Comparison of ENCODE assay signal across 18 cellular contexts in the genomic region with DNA sequence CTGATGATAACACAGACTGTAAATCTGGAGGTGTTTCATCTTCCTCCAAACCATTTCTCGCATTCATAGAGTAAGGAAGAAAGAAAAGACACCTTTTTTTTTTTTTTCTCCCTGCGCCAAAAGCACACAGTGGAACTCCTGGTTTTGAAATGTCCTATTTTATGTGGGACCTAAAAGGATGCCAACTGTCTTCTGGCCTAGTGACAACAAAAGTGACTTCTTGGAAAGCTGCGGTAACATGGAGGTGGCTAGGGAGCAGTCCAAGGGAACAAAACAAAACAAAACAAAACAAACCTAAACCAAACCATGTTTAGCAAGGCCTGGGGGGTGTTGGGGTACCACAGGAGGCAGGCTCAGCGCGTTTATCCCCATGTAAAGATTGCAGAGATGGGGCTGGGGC.
DNase-seq lines count a peak whose midpoint lies in the region; ATAC-seq and TF ChIP-seq lines count a peak whose summit lies in the region.
"Had no signal": no experiment of that assay in that cellular context is flagged by ENCODE, and none has a peak within 500 bp of the region (broad histone marks: within the 10 kb centered on the region; RNA-seq: fewer than 3 reads in every experiment).

No MANE protein-coding gene starts in this region.

- H3K9ac ChIP-seq in endodermal cell (ENCODE audit: extremely low read depth, low read length, poor library complexity, severe bottlenecking), result no peak overlapping the region

- DNase-seq in LNCaP clone FGC (ENCODE audit: low read depth) (peak; percentile 11), endodermal cell (no peak), mesothelial cell of epicardium (ENCODE audit: low spot score in 2 of 2, unreplicated experiment in 2 of 2) (no peak), suprapubic skin (ENCODE audit: low spot score in 2 of 2) (no peak), AML-193 (lab: John Stamatoyannopoulos, UW) (no peak), Calu3 (no peak)
- DNase-seq: activated CD4-positive, alpha-beta T cell treated with anti-CD3 and anti-CD28 coated beads for 4 hours; activated naive CD8-positive, alpha-beta T cell treated with anti-CD3 and anti-CD28 coated beads for 36 hours; islet precursor cell; naive thymus-derived CD4-positive, alpha-beta T cell; NCI-H524 treated with DMSO at 0.1 percent for 48 hours; SHP77; small intestine; stimulated activated naive CD4-positive, alpha-beta T cell treated with Interleukin-2 at 50 U/mL for 16 hours; T-cell had no signal

- TF ChIP-seq POLR2A in suprapubic skin (IDR thresholded peaks at IDR 0.05), result no peak

- CTCF ChIA-PET in Calu3 (lab: Charles Lee), result no interaction called here

- H3K36me3 Mint-ChIP-seq in endodermal cell (ENCODE audit: low read depth), result no peaks in the 10 kb centered on the region
- no peaks in the 10 kb centered on the region for H3K36me3 Mint-ChIP-seq in mesothelial cell of epicardium
- no peaks in the 10 kb centered on the region for H3K36me3 Mint-ChIP-seq in Calu3 (ENCODE audit: insufficient read depth, unreplicated experiment)

- H3K4me1 ChIP-seq in endodermal cell (ENCODE audit: control insufficient read depth, insufficient read depth, low read length) (peaks cover 14% of the 10 kb centered on the region), suprapubic skin (peaks cover 15% of the 10 kb centered on the region)

- TF ChIP-seq EP300 in suprapubic skin (IDR thresholded peaks at IDR 0.05), result no peak

- H3K27me3 ChIP-seq in endodermal cell (ENCODE audit: control insufficient read depth, insufficient read depth, low read length, poor library complexity, severe bottlenecking), result no peaks in the 10 kb centered on the region
- no peaks in the 10 kb centered on the region for H3K27me3 ChIP-seq in suprapubic skin
- H3K27me3 ChIP-seq: BE2C had no signal

- H3K27ac Mint-ChIP-seq in endodermal cell (peak overlapping the region; percentile 74), mesothelial cell of epicardium (peak overlapping the region; percentile 52), Calu3 (ENCODE audit: unreplicated experiment) (no peak overlapping the region)
- H3K27ac Mint-ChIP-seq: activated naive CD8-positive, alpha-beta T cell treated with anti-CD3 and anti-CD28 coated beads for 36 hours; activated T-helper 1 cell treated with anti-CD3 and anti-CD28 coated beads, Interleukin-12 subunit alpha, Interleukin-12 subunit beta, Interleukin-2, Interleukin-4 antibody, amounts not matched to agents 30 ng/mL and 10 ng/mL and 1 ng/mL, durations not matched to agents 14 hours and 24 hours and 36 hours; T-cell had no signal

- H3K9me3 Mint-ChIP-seq in endodermal cell (no peaks in the 10 kb centered on the region), mesothelial cell of epicardium (no peaks in the 10 kb centered on the region), Calu3 (ENCODE audit: low read depth, unreplicated experiment) (no peaks in the 10 kb centered on the region)
- H3K9me3 Mint-ChIP-seq: activated naive CD8-positive, alpha-beta T cell treated with anti-CD3 and anti-CD28 coated beads for 36 hours; activated T-helper 1 cell treated with anti-CD3 and anti-CD28 coated beads, Interleukin-12 subunit alpha, Interleukin-12 subunit beta, Interleukin-2, Interleukin-4 antibody, amounts not matched to agents 30 ng/mL and 10 ng/mL and 1 ng/mL, durations not matched to agents 14 hours and 24 hours and 36 hours; naive thymus-derived CD4-positive, alpha-beta T cell; T-cell had no signal

- H3K36me3 ChIP-seq in endodermal cell (ENCODE audit: control insufficient read depth, insufficient read depth, low read length) (no peaks in the 10 kb centered on the region), suprapubic skin (no peaks in the 10 kb centered on the region)
- H3K36me3 ChIP-seq: BE2C had no signal

- peaks cover 35% of the 10 kb centered on the region for H3K4me1 Mint-ChIP-seq in endodermal cell
- H3K4me1 Mint-ChIP-seq in mesothelial cell of epicardium, result peaks cover 13% of the 10 kb centered on the region
- H3K4me1 Mint-ChIP-seq in Calu3 (ENCODE audit: low read depth, unreplicated experiment), result peaks cover 9% of the 10 kb centered on the region
- H3K4me1 Mint-ChIP-seq: activated naive CD8-positive, alpha-beta T cell treated with anti-CD3 and anti-CD28 coated beads for 36 hours had no signal

- TF ChIP-seq CTCF in LNCaP clone FGC (IDR thresholded peaks at IDR 0.05; ENCODE audit: control insufficient read depth, extremely low read depth, insufficient read depth) (no peak), endodermal cell (conservative IDR thresholded peaks at IDR 0.05) (no peak), mesothelial cell of epicardium (IDR thresholded peaks at IDR 0.05; ENCODE audit: unreplicated experiment) (no peak), suprapubic skin (IDR thresholded peaks at IDR 0.05) (no peak), Calu3 (IDR thresholded peaks at IDR 0.05; ENCODE audit: unreplicated experiment) (no peak)

- H3K4me3 Mint-ChIP-seq in endodermal cell (no peak overlapping the region), mesothelial cell of epicardium (no peak overlapping the region), Calu3 (ENCODE audit: low read depth, unreplicated experiment) (no peak overlapping the region)
- H3K4me3 Mint-ChIP-seq: activated naive CD8-positive, alpha-beta T cell treated with anti-CD3 and anti-CD28 coated beads for 36 hours; activated T-helper 1 cell treated with anti-CD3 and anti-CD28 coated beads, Interleukin-12 subunit alpha, Interleukin-12 subunit beta, Interleukin-2, Interleukin-4 antibody, amounts not matched to agents 30 ng/mL and 10 ng/mL and 1 ng/mL, durations not matched to agents 14 hours and 24 hours and 36 hours; naive thymus-derived CD4-positive, alpha-beta T cell; T-cell had no signal

- H3K9me3 ChIP-seq in endodermal cell (ENCODE audit: control insufficient read depth, low read length), result no peaks in the 10 kb centered on the region
- no peaks in the 10 kb centered on the region for H3K9me3 ChIP-seq in suprapubic skin
- H3K9me3 ChIP-seq: BE2C had no signal

- no TSS peak for BruUV-seq in Calu3 (replicated peaks; lab: Mats Ljungman, UMichigan)

- H3K4me3 ChIP-seq in LNCaP clone FGC (ENCODE audit: low read depth, low read length) (no peak overlapping the region), endodermal cell (ENCODE audit: low read length) (no peak overlapping the region), suprapubic skin (no peak overlapping the region)

- H3K27ac ChIP-seq in endodermal cell (ENCODE audit: low read depth, low read length), result no peak overlapping the region
- H3K27ac ChIP-seq in suprapubic skin, result peak overlapping the region; percentile 35

- intact Hi-C loops in Calu3 (cut with micrococcal nuclease; ENCODE audit: unreplicated experiment), result no loop called here

- no peak for ATAC-seq in GM21723 (IDR thresholded peaks at IDR 0.05; ENCODE audit: unreplicated experiment)
- ATAC-seq: naive thymus-derived CD4-positive, alpha-beta T cell; T-cell had no signal

- WGBS in endodermal cell (ENCODE audit: insufficient coverage in 1 of 2, insufficient read length in 1 of 2), 2 experiments, result 92% methylated on average over 5 of the region's 5 CpGs; no CpG with 5 or more reads in 1 of the 2 experiments
- WGBS in suprapubic skin, result 46% methylated on average over 5 of the region's 5 CpGs

- H3K27me3 Mint-ChIP-seq in endodermal cell (ENCODE audit: insufficient read depth) (no peaks in the 10 kb centered on the region), mesothelial cell of epicardium (ENCODE audit: low read depth) (no peaks in the 10 kb centered on the region), Calu3 (ENCODE audit: unreplicated experiment) (no peaks in the 10 kb centered on the region)
- H3K27me3 Mint-ChIP-seq: activated naive CD8-positive, alpha-beta T cell treated with anti-CD3 and anti-CD28 coated beads for 36 hours; naive thymus-derived CD4-positive, alpha-beta T cell; T-cell had no signal
